ENCODE assay signal across 8 cellular contexts in genomic region chr18:21682276-21683051, GRCh38. TPM values are rescaled to one million over a fixed set of nuclear protein-coding genes. Genes with fewer than 3 reads are reported as not detected.
A peak's percentile ranks its signal among the peaks of the same experiment; 100 is the strongest.
DNase-seq lines count a peak whose midpoint lies in the region; ATAC-seq and TF ChIP-seq lines count a peak whose summit lies in the region.

No MANE protein-coding gene starts in this region.

- intact Hi-C loops in mucosa of descending colon (cut with DNase I, micrococcal nuclease) (loop anchor here in 1 of 2 donors (10.0 kb wide), 1 partner anchor 52 kb away; no protein-coding TSS in a partner anchor), lower leg skin (cut with DNase I; ENCODE audit: low total_unique reads) (no loop called here)

- peak overlapping the region; percentile 98 for H3K4me2 ChIP-seq in OCI-LY3 (ENCODE audit: low read length)

- no peak for TF ChIP-seq POLR2A in lower leg skin (IDR thresholded peaks at IDR 0.05)

- 48 to 49% methylated on average over 14 of the region's 14 CpGs for WGBS in lower leg skin, 2 donors

- H3K36me3 ChIP-seq in OCI-LY3 (replicated peaks; ENCODE audit: low read depth, low read length) (peaks cover 14% of the 10 kb centered on the region), duodenal mucosa (ENCODE audit: control insufficient read depth in 1 of 2, insufficient read depth in 2 of 2, low read length in 2 of 2) (no peaks in the 10 kb centered on the region), mucosa of descending colon (ENCODE audit: low read depth) (no peaks in the 10 kb centered on the region)

- TF ChIP-seq CTCF in OCI-LY3 (IDR thresholded peaks at IDR 0.05; ENCODE audit: low read depth, low read length) (no peak), mucosa of descending colon (IDR thresholded peaks at IDR 0.05) (no peak), lower leg skin (IDR thresholded peaks at IDR 0.05) (no peak)

- H3K9ac ChIP-seq in OCI-LY3 (ENCODE audit: low read length): peak overlapping the region; percentile 55
- peak overlapping the region; percentile 62 to 69 for H3K9ac ChIP-seq in duodenal mucosa (ENCODE audit: low read depth in 1 of 2, low read length in 2 of 2)

- H3K4me1 ChIP-seq in OCI-LY3 (ENCODE audit: low read length) (peaks cover 46% of the 10 kb centered on the region), duodenal mucosa (ENCODE audit: control insufficient read depth in 1 of 2, insufficient read depth in 2 of 2, low read length in 2 of 2) (peaks cover 21 to 30% of the 10 kb centered on the region in 2 donors), mucosa of descending colon (ENCODE audit: low read depth) (peaks cover 41% of the 10 kb centered on the region)

- H3K9me3 ChIP-seq in OCI-LY3 (ENCODE audit: insufficient read depth, low read length) (no peaks in the 10 kb centered on the region), duodenal mucosa (ENCODE audit: control insufficient read depth in 1 of 2, low read length in 2 of 2) (no peaks in the 10 kb centered on the region), mucosa of descending colon (no peaks in the 10 kb centered on the region)

- ATAC-seq in GM21723 (IDR thresholded peaks at IDR 0.05; ENCODE audit: unreplicated experiment) (peak; percentile 47), mucosa of descending colon (peak; percentile 70)

- peaks cover 3% of the 10 kb centered on the region; the same call in 1 of the 2 replicates for H4K20me1 ChIP-seq in OCI-LY3 (ENCODE audit: insufficient read depth, low read length)

- H3K27ac ChIP-seq in OCI-LY3 (ENCODE audit: low read length) (peak overlapping the region; percentile 34), duodenal mucosa (ENCODE audit: low read depth, low read length) (peak overlapping the region; percentile 73)

- H3K27me3 ChIP-seq in OCI-LY3 (ENCODE audit: low read depth, low read length): no peaks in the 10 kb centered on the region
- no peaks in the 10 kb centered on the region for H3K27me3 ChIP-seq in duodenal mucosa (ENCODE audit: control insufficient read depth in 1 of 2, insufficient read depth in 2 of 2, low read length in 2 of 2)

- peak overlapping the region; percentile 76 for H2AFZ ChIP-seq in OCI-LY3 (ENCODE audit: low read depth, low read length)

- no peaks in the 10 kb centered on the region; the same call in 1 of the 2 replicates for H3K79me2 ChIP-seq in OCI-LY3 (ENCODE audit: low read length)

- DNase-seq in EH (ENCODE audit: low read depth): peak; percentile 75
- peak in 1 of 3 donors; percentile 64 for DNase-seq in mucosa of descending colon
- DNase-seq in lower leg skin (ENCODE audit: low spot score in 2 of 2): no peak
- DNase-seq in activated gamma-delta T cell (lab: John Stamatoyannopoulos, UW): no peak
- no peak for DNase-seq in NCI-H446 (lab: John Stamatoyannopoulos, UW)

- H3K4me3 ChIP-seq in OCI-LY3 (ENCODE audit: low read length) (peak overlapping the region; percentile 67), duodenal mucosa (ENCODE audit: low read depth in 1 of 2, low read length in 2 of 2) (peak overlapping the region; percentile 56 to 70), mucosa of descending colon (no peak overlapping the region), lower leg skin (ENCODE audit: low read depth, poor library complexity, severe bottlenecking) (no peak overlapping the region)

RNA-seq across cellular contexts. Expression of gene ABHD3, which starts 22.1 kb away (rescaled TPM):
- total RNA-seq in mucosa of descending colon (100 to 1,000 TPM in 2 of 3 donors, 10 to 100 TPM in 1; 82.7 to 160 (median 150) TPM), lower leg skin (1 to 10 TPM; 4.9 to 9.5 (median 5.1) TPM)

RNA-seq across cellular contexts. Expression of gene MIB1, which starts 58.1 kb away (rescaled TPM):
- total RNA-seq in mucosa of descending colon (10 to 100 TPM; 29.0 to 45.1 (median 33.1) TPM), lower leg skin (10 to 100 TPM; 17.9 to 25.3 (median 21.1) TPM)

Comparison
In these comparisons a context has a peak if more than half of its experiments do, and no peak if none do; other contexts are left out.
1. H3K4me3 ChIP-seq: peak in OCI-LY3 (single experiment) and duodenal mucosa (2 of 2); none in mucosa of descending colon (single experiment) and lower leg skin (single experiment).
2. RNA of gene ABHD3, which starts 22.1 kb away (total RNA-seq): 82.7 to 160 TPM in mucosa of descending colon; 4.9 to 9.5 TPM in lower leg skin; every median in the first group is over 4 times any median in the second.